ENCODE assay signal across 27 cellular contexts in the genomic region with DNA sequence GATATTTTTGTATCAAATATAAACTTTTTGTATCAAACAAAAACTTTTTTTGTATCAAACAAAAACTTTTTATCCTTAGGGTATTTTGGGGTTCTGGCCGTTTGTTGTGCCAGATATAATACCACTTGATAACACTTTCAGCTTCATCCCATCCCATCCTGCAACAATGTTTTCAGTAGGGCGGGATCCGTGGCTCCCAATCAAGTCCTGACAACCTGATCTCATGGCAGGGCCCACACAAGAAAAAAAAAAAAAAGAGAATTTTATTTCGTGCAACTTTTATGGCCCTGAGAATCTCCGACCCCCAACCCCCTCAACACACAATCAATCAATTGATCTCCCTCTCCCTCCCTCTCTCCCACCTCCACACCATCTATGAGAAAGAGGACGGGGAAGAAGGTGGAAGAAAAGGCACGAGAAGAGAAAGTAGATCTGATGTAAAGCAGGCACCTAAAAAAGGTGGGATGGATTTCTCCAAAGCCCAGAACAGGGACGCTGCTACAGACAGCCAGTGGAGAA.
"Had no signal": no experiment of that assay in that cellular context is flagged by ENCODE, and none has a peak within 500 bp of the region (broad histone marks: within the 10 kb centered on the region; RNA-seq: fewer than 3 reads in every experiment).

No MANE protein-coding gene starts in this region.

- H3K4me1 Mint-ChIP-seq: activated B cell treated with CpG ODN at 0.5 μM for 24 hours; activated CD4-positive, alpha-beta memory T cell treated with anti-CD3 and anti-CD28 coated beads, Interleukin-2, amount 10 ng/mL, durations not matched to agents 7 days and 5 days; activated T-helper 17 cell treated with anti-CD3 and anti-CD28 coated beads, Interleukin-2, amount 50 U/mL, for 72 hours; central memory CD8-positive, alpha-beta T cell; T-helper 17 cell had no signal

- H3K4me1 ChIP-seq: esophagus squamous epithelium, gastroesophageal sphincter had no signal

- H3K4me3 Mint-ChIP-seq: activated B cell treated with CpG ODN at 0.5 μM for 24 hours; activated CD4-positive, alpha-beta memory T cell treated with anti-CD3 and anti-CD28 coated beads, Interleukin-2, amount 10 ng/mL, durations not matched to agents 7 days and 5 days; activated naive CD8-positive, alpha-beta T cell; activated T-cell treated with anti-CD3 and anti-CD28 coated beads, Interleukin-2, amount 50 U/mL, for 4 hours; activated T-helper 17 cell treated with anti-CD3 and anti-CD28 coated beads, Interleukin-2, amount 50 U/mL, for 72 hours; central memory CD8-positive, alpha-beta T cell; dendritic cell treated with granulocyte-macrophage colony-stimulating factor and Interleukin-4, amounts not matched to agents 40 ng/mL and 50 ng/mL, for 4 days; T-helper 17 cell; T-helper 2 cell treated with Interferon-gamma antibody and Interleukin-4, amounts not matched to agents 5 μg/mL and 100 μg/mL, for 36 hours had no signal

- H3K27ac ChIP-seq: brain microvascular endothelial cell, coronary artery, dorsolateral prefrontal cortex, esophagus squamous epithelium, gastroesophageal sphincter, WERI-Rb-1 had no signal

- H3K36me3 ChIP-seq: brain microvascular endothelial cell, esophagus squamous epithelium, gastroesophageal sphincter, WERI-Rb-1 had no signal

- H3K36me3 Mint-ChIP-seq: activated naive CD8-positive, alpha-beta T cell had no signal

- H3K27me3 Mint-ChIP-seq: activated B cell treated with CpG ODN at 0.5 μM for 24 hours; activated CD4-positive, alpha-beta memory T cell treated with anti-CD3 and anti-CD28 coated beads, Interleukin-2, amount 10 ng/mL, durations not matched to agents 7 days and 5 days; activated naive CD8-positive, alpha-beta T cell; activated T-helper 17 cell treated with anti-CD3 and anti-CD28 coated beads, Interleukin-2, amount 50 U/mL, for 72 hours; central memory CD8-positive, alpha-beta T cell; dendritic cell treated with granulocyte-macrophage colony-stimulating factor and Interleukin-4, amounts not matched to agents 40 ng/mL and 50 ng/mL, for 4 days; T-helper 17 cell had no signal

- H3K27ac Mint-ChIP-seq: activated B cell treated with CpG ODN at 0.5 μM for 24 hours; activated CD4-positive, alpha-beta memory T cell treated with anti-CD3 and anti-CD28 coated beads, Interleukin-2, amount 10 ng/mL, durations not matched to agents 7 days and 5 days; activated naive CD8-positive, alpha-beta T cell; activated T-helper 17 cell treated with anti-CD3 and anti-CD28 coated beads, Interleukin-2, amount 50 U/mL, for 72 hours; dendritic cell treated with granulocyte-macrophage colony-stimulating factor and Interleukin-4, amounts not matched to agents 40 ng/mL and 50 ng/mL, for 4 days; T-helper 17 cell; T-helper 2 cell treated with Interferon-gamma antibody and Interleukin-4, amounts not matched to agents 5 μg/mL and 100 μg/mL, for 36 hours had no signal

- H3K9me3 ChIP-seq: gastroesophageal sphincter had no signal

- H3K4me3 ChIP-seq: coronary artery, dorsolateral prefrontal cortex, esophagus squamous epithelium, gastroesophageal sphincter had no signal

- H3K27me3 ChIP-seq: brain microvascular endothelial cell, esophagus squamous epithelium, gastroesophageal sphincter had no signal

- DNase-seq: activated B cell treated with CpG ODN at 0.5 μM for 24 hours; activated CD4-positive, alpha-beta memory T cell treated with anti-CD3 and anti-CD28 coated beads, Interleukin-2, amount 10 ng/mL, durations not matched to agents 7 days and 5 days; activated CD4-positive, alpha-beta T cell treated with anti-CD3 and anti-CD28 coated beads for 48 hours; activated effector memory CD4-positive, alpha-beta T cell treated with Interleukin-2 at 50 U/mL for 16 hours; activated gamma-delta T cell treated with Interleukin-2 at 50 U/mL for 16 hours; activated naive CD4-positive, alpha-beta T cell treated with anti-CD3 and anti-CD28 coated beads, Interleukin-2, amount 50 U/mL, for 16 hours; activated naive CD4-positive, alpha-beta T cell treated with Interleukin-2 at 50 U/mL for 16 hours; activated T-cell treated with anti-CD3 and anti-CD28 coated beads, Interleukin-2, amount 50 U/mL, for 4 hours; amniotic stem cell; anterior cingulate cortex; brain microvascular endothelial cell; dorsolateral prefrontal cortex; effector memory CD4-positive, alpha-beta T cell; erythroblast; esophagus squamous epithelium; foreskin melanocyte; T-helper 1 cell; T-helper 17 cell; T1000; WERI-Rb-1 had no signal
